In the genomic region with DNA sequence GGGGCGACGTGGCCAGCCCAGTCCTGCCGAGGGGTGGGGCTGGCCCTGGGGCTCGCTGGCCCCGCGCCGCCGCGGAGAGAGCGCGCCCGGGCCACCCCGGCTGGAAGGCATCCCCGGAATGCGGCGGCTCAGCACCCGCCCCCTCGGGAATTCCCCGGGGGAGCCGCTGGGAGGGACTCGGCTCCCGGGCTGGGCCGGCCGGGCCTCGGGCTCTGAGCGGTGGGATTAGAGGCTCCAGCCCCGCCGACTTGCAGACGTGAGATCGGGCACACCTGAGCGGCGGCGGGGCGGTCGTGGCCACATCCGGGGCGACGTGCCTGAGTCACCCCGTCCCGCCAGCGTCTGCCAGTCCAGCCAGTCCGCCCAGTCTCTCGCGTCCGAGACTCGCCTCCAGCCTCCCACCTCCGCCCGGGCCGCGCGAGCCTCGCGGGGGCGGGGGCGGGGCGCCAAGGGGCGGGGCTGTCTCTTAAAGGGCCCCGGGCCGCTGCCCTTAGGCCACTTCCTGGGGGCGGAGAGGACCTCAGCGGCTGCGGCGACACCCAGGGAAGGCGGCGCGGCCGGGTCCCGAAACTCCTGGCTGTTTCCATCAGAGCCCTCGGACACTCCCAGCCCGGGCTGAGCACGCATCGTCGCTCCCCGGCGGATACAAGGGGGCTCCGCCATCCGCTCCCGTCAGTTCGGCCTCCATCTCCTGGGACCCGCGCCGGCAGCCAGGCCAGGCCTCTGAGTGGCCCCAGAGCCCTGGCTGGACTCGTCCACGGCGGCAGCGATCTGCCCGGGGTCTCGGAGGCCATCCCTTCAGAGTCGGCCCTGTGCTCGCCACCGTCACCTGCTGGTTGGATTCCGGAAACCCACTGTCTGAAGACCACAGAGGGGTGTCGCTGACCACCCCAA, we compare ENCODE assay signal across 8 cellular contexts. TPM values are rescaled to one million over a fixed set of nuclear protein-coding genes. Genes with fewer than 3 reads are reported as not detected.
DNase-seq lines count a peak whose midpoint lies in the region; ATAC-seq and TF ChIP-seq lines count a peak whose summit lies in the region.

A gene (plus strand): TSS at position 498 of the 894 bp plus-strand sequence.

- peak within 1 kb of the TSS; percentile 88 for H3K27ac Mint-ChIP-seq in Caco-2 (ENCODE audit: unreplicated experiment)

- H3K4me1 ChIP-seq in Caco-2 (peaks cover 3% of the 10 kb centered on the region; the same call in 1 of the 2 replicates), right atrium auricular region (peaks cover 0 to 74% of the 10 kb centered on the region in 2 donors), psoas muscle (peaks cover 51% of the 10 kb centered on the region)

- CTCF ChIA-PET in Caco-2 (lab: Charles Lee), result no interaction called here

- POLR2A ChIA-PET in Caco-2 (lab: Charles Lee), result interaction anchor here (0.6 to 1.0 kb wide), 2 partner anchors 22 to 65 kb away, joined by 3 to 15 read pairs; no protein-coding TSS in a partner anchor

- intact Hi-C loops in Caco-2 (cut with micrococcal nuclease; ENCODE audit: unreplicated experiment) (loop anchor here (2.0 to 5.0 kb wide), 2 partner anchors 53 to 125 kb away; a partner anchor contains a TSS), psoas muscle (cut with DNase I) (loop anchor here (2.0 to 5.0 kb wide), 5 partner anchors 40 to 210 kb away; a partner anchor contains a TSS)

- H3K9me3 Mint-ChIP-seq in Caco-2 (ENCODE audit: unreplicated experiment), result no peaks in the 10 kb centered on the region

- peak; percentile 42 for ATAC-seq in GM21367 (IDR thresholded peaks at IDR 0.05; ENCODE audit: unreplicated experiment)
- ATAC-seq in psoas muscle, result peak; percentile 75 to 80 (median 78)

- H3K27ac ChIP-seq in angular gyrus (ENCODE audit: low read depth, low read length) (peak within 1 kb of the TSS; percentile 89), right atrium auricular region (peak within 1 kb of the TSS; percentile 96 to 98), psoas muscle (peak within 1 kb of the TSS; percentile 100)

- peak; percentile 88 to 90 for DNase-seq in Caco-2
- peak in 64 of 76 experiments; percentile 22 to 91 (median 75) for DNase-seq in HUDEP-2 (lab: John Stamatoyannopoulos, UW; ENCODE audit: unreplicated experiment in 76 of 76)
- DNase-seq in T-helper 1 cell, result peak; percentile 58 to 80 (median 76)
- DNase-seq in right atrium auricular region (ENCODE audit: low spot score), result peak; percentile 93
- peak; percentile 94 to 95 for DNase-seq in psoas muscle
- DNase-seq in NCI-H2029 (lab: John Stamatoyannopoulos, UW), result no peak

- no peaks in the 10 kb centered on the region for H3K9me3 ChIP-seq in Caco-2
- H3K9me3 ChIP-seq in right atrium auricular region, result no peaks in the 10 kb centered on the region
- H3K9me3 ChIP-seq in psoas muscle, result no peaks in the 10 kb centered on the region

- H3K4me3 Mint-ChIP-seq in Caco-2 (ENCODE audit: unreplicated experiment), result peak within 1 kb of the TSS; percentile 83

- TF ChIP-seq CTCF in Caco-2 (IDR thresholded peaks at IDR 0.05; ENCODE audit: insufficient read depth in 1 of 2, low read depth in 1 of 2, low read length in 1 of 2, severe bottlenecking in 1 of 2, unreplicated experiment in 1 of 2) (peak; percentile 37 to 59), right atrium auricular region (IDR thresholded peaks at IDR 0.05) (peak; percentile 26 to 67), psoas muscle (IDR thresholded peaks at IDR 0.05) (peak; percentile 65)

- WGBS in psoas muscle, 3 donors, result 0 to 1% (median 1%) methylated on average over 59 to 93 of the region's 93 CpGs

- H3K36me3 ChIP-seq in Caco-2 (ENCODE audit: control insufficient read depth, insufficient read depth, low read length) (no peaks in the 10 kb centered on the region), right atrium auricular region (no peaks in the 10 kb centered on the region), psoas muscle (ENCODE audit: insufficient read depth in 1 of 2, low read depth in 1 of 2) (no peaks in the 10 kb centered on the region)

- H3K4me3 ChIP-seq in Caco-2 (ENCODE audit: low read depth, low read length) (peak within 1 kb of the TSS; percentile 63), right atrium auricular region (peak within 1 kb of the TSS; percentile 68 to 73), psoas muscle (peak within 1 kb of the TSS; percentile 98)

- peaks cover 11% of the 10 kb centered on the region for H3K4me1 Mint-ChIP-seq in Caco-2 (ENCODE audit: low read depth, unreplicated experiment)

- H3K27me3 Mint-ChIP-seq in Caco-2 (ENCODE audit: insufficient read depth, unreplicated experiment), result no peaks in the 10 kb centered on the region

- H3K36me3 Mint-ChIP-seq in Caco-2 (ENCODE audit: insufficient read depth, unreplicated experiment), result peaks cover 4% of the 10 kb centered on the region

- TSS peak; percentile 61 for BruUV-seq in Caco-2 (replicated peaks; lab: Mats Ljungman, UMichigan)

- H3K27me3 ChIP-seq in Caco-2 (replicated peaks; ENCODE audit: control insufficient read depth, insufficient read depth, low read length) (no peaks in the 10 kb centered on the region), right atrium auricular region (no peaks in the 10 kb centered on the region), psoas muscle (ENCODE audit: insufficient read depth in 3 of 3, low read length in 2 of 3) (no peaks in the 10 kb centered on the region)

RNA-seq across cellular contexts. Expression of the gene that starts here (rescaled TPM):
- total RNA-seq in Caco-2 (2022) (5.1 and 5.4 TPM in 2 replicates), right atrium auricular region (1 to 10 TPM; 4.2 to 6.9 TPM), psoas muscle (1 to 10 TPM; 4.5 to 5.2 (median 5.1) TPM)
- polyA plus RNA-seq in psoas muscle, result 10 to 100 TPM in 1 of 3 donors, 1 to 10 TPM in 2; 2.9 to 13.2 (median 9.9) TPM
